Comparison of ENCODE assay signal across 8 cellular contexts in genomic region chr9:35656841-35657326, GRCh38. TPM values are rescaled to one million over a fixed set of nuclear protein-coding genes. Genes with fewer than 3 reads are reported as not detected.
DNase-seq lines count a peak whose midpoint lies in the region; ATAC-seq, FAIRE-seq and TF ChIP-seq lines count a peak whose summit lies in the region.

No MANE protein-coding gene starts in this region.

- H3K27ac Mint-ChIP-seq in naive B cell, result peak overlapping the region; percentile 98 to 100 (median 100)

- H3K9me3 ChIP-seq in A673 (ENCODE audit: low read depth, low read length, poor library complexity, severe bottlenecking) (no peaks in the 10 kb centered on the region), colonic mucosa (no peaks in the 10 kb centered on the region)

- peak overlapping the region; percentile 75 to 94 (median 93) for H3K4me3 Mint-ChIP-seq in naive B cell

- no peaks in the 10 kb centered on the region for H3K27me3 ChIP-seq in A673 (replicated peaks; ENCODE audit: insufficient read depth, low read depth, low read length, poor library complexity)
- H3K27me3 ChIP-seq in colonic mucosa, result no peaks in the 10 kb centered on the region

- no peak for TF ChIP-seq CTCF in A673 (conservative IDR thresholded peaks at IDR 0.05; ENCODE audit: low read depth, low read length)
- TF ChIP-seq CTCF in LNCaP clone FGC (IDR thresholded peaks at IDR 0.05; ENCODE audit: control insufficient read depth, extremely low read depth, insufficient read depth), result no peak
- TF ChIP-seq CTCF in colonic mucosa (IDR thresholded peaks at IDR 0.05), result no peak

- CTCF ChIA-PET in A673 (lab: Charles Lee), result interaction anchor here (0.7 kb wide), 1 partner anchor 179 kb away, joined by 3 read pairs; no protein-coding TSS in a partner anchor

- peaks cover 0 to 5% (median 5%) of the 10 kb centered on the region in 3 donors for H3K27me3 Mint-ChIP-seq in naive B cell

- peaks cover 50 to 77% (median 58%) of the 10 kb centered on the region in 3 donors for H3K4me1 Mint-ChIP-seq in naive B cell

- BruUV-seq in A673 (replicated peaks; lab: Mats Ljungman, UMichigan), result no TSS peak

- FAIRE-seq in frontal cortex (lab: Jason Lieb, UNC), result no peak

- DNase-seq in A673 (ENCODE audit: low spot score) (no peak), LNCaP clone FGC (ENCODE audit: low read depth) (no peak), colonic mucosa (no peak), naive B cell (no peak), frontal cortex (ENCODE audit: low spot score in 2 of 2) (no peak), NOMO-1 treated with dmso at 0.1 percent for 144 hours (lab: John Stamatoyannopoulos, UW; ENCODE audit: unreplicated experiment) (no peak), EL (no peak)

- ATAC-seq in naive B cell (ENCODE audit: low read depth in 2 of 2) (no peak), GM19324 (IDR thresholded peaks at IDR 0.05; ENCODE audit: low FRiP score, unreplicated experiment) (no peak)

- H3K36me3 ChIP-seq in A673 (ENCODE audit: insufficient read depth, low read length, poor library complexity, severe bottlenecking) (peaks cover 20% of the 10 kb centered on the region), colonic mucosa (no peaks in the 10 kb centered on the region)

- peak overlapping the region; percentile 74 for H3K4me3 ChIP-seq in A673 (ENCODE audit: low read depth, low read length, poor library complexity, severe bottlenecking)
- peak overlapping the region; percentile 34 for H3K4me3 ChIP-seq in LNCaP clone FGC (ENCODE audit: low read depth, low read length)
- no peak overlapping the region for H3K4me3 ChIP-seq in colonic mucosa

- POLR2A ChIA-PET in A673 (lab: Charles Lee; ENCODE audit: low non-redundant PET), result no interaction called here

- peak overlapping the region; percentile 61 to 86 for H3K9ac ChIP-seq in colonic mucosa (ENCODE audit: low read depth in 2 of 2, low read length in 2 of 2)

- intact Hi-C loops in A673 (cut with micrococcal nuclease; ENCODE audit: unreplicated experiment), result loop anchor here (5.0 kb wide), 3 partner anchors 75 to 540 kb away; partner anchors contain the start of genes ATOSB, CREB3, SPAG8 and TLN1
- intact Hi-C loops in colonic mucosa (cut with DNase I), result no loop called here

- peaks cover 0 to 5% (median 0%) of the 10 kb centered on the region in 7 donors for H3K9me3 Mint-ChIP-seq in naive B cell

- H3K36me3 Mint-ChIP-seq in naive B cell, result no peaks in the 10 kb centered on the region

- H3K27ac ChIP-seq in A673 (ENCODE audit: low read depth, low read length, poor library complexity, severe bottlenecking) (peak overlapping the region; percentile 97), colonic mucosa (peak overlapping the region; percentile 91)

- H3K4me1 ChIP-seq in A673 (ENCODE audit: insufficient read depth, low read length, poor library complexity, severe bottlenecking), result peaks cover 11% of the 10 kb centered on the region
- H3K4me1 ChIP-seq in colonic mucosa, result peaks cover 20% of the 10 kb centered on the region

RNA-seq across cellular contexts. Expression of gene RMRP, which starts 0.9 kb away (rescaled TPM):
- total RNA-seq in A673 (2021), result 13,531 and 14,573 TPM in 2 replicates
- total RNA-seq in colonic mucosa, result over 10,000 TPM; 17,917 to 26,785 TPM
- polyA plus RNA-seq in naive B cell (ENCODE audit: low read depth in 6 of 6), result 10 to 100 TPM in 4 of 6 donors, not detected in 2; 41.0 to 72.3 (median 56.5) TPM
- 133,388 TPM for total RNA-seq in frontal cortex

RNA-seq across cellular contexts. Expression of gene CCDC107, which starts 1.2 kb away (rescaled TPM):
- total RNA-seq in A673 (2021) (12.9 and 16.4 TPM in 2 replicates), colonic mucosa (10 to 100 TPM; 19.4 to 38.3 TPM), frontal cortex (10.6 TPM)
- 10 to 100 TPM; 42.7 to 60.2 (median 51.5) TPM for polyA plus RNA-seq in naive B cell (ENCODE audit: low read depth in 6 of 6)

RNA-seq across cellular contexts. Expression of gene SIT1, which starts 6.2 kb away (rescaled TPM):
- total RNA-seq in A673 (2021), result not detected in 2 replicates
- 1 to 10 TPM in 1 of 2 donors, under 1 TPM in 1; 0.67 to 1.0 TPM for total RNA-seq in colonic mucosa
- polyA plus RNA-seq in naive B cell (ENCODE audit: low read depth in 6 of 6), result 100 to 1,000 TPM in 1 of 6 donors, 10 to 100 TPM in 5; 56.8 to 107 (median 73.5) TPM
- not detected for total RNA-seq in frontal cortex

RNA-seq across cellular contexts. Expression of gene ARHGEF39, which starts 8.1 kb away (rescaled TPM):
- total RNA-seq in A673 (2021) (25.0 and 27.7 TPM in 2 replicates), colonic mucosa (10 to 100 TPM in 1 of 2 donors, 1 to 10 TPM in 1; 7.3 to 34.0 TPM), frontal cortex (0.41 TPM)
- polyA plus RNA-seq in naive B cell (ENCODE audit: low read depth in 6 of 6), result 1 to 10 TPM in 5 of 6 donors, under 1 TPM in 1; 0.90 to 4.0 (median 2.4) TPM

RNA-seq across cellular contexts. Expression of gene CA9, which starts 16.8 kb away (rescaled TPM):
- 0.32 and 1.4 TPM in 2 replicates for total RNA-seq in A673 (2021)
- total RNA-seq in colonic mucosa, result 1 to 10 TPM; 1.8 to 5.9 TPM
- not detected for polyA plus RNA-seq in naive B cell (ENCODE audit: low read depth in 6 of 6)
- total RNA-seq in frontal cortex, result 0.82 TPM
